1 cellular context compared by ENCODE assay signal in the genomic region with DNA sequence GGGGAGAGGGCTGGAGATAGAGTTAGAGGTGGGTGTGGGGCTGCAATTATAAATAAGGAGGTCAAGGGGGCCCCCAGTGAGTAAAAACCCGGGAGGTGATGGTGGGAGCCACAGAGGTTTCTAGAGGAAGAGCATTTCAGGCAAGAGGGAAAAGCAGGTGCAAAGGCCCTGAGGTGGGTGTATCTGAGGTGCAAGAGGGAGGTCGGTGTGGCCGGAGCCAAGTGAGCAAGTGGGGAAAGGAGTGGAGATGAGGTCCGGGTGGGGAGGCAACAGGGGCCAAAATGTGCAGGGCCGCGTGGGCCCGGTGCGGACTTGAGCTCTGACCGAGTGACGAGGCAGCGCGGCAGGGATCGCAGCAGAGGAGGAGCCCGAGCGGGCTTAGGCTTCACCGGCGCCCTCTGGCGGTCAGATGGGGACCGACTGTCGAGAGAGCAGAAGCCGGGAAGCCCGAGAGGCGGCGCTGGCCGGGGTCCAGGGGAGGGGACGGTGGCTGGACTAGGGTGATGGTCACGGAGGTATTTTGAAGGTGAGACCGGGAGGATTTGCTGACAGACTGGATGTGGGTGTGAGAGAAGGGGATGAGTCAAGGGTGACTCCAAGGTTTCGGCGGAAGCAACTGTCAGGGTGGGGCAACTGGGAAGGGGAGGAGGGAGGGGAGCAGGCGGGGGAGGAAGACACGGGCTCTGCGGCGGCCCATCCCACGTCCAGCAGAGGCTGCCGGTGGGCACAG.
A peak's percentile ranks its signal among the peaks of the same experiment; 100 is the strongest.
TF ChIP-seq lines count a peak whose summit lies in the region.

No MANE protein-coding gene starts in this region.

TF ChIP-seq in K562, 482 proteins besides CTCF, POLR2A, EP300 and RAD21 (continued from another document and continues in another):
- peak; percentile 28 to 84; a peak in 2 of 4 replicates for TF ChIP-seq MLLT1 (IDR thresholded peaks at IDR 0.05)
- peak; percentile 54 for TF ChIP-seq SMAD4 (CRISPR knock-in tag; conservative IDR thresholded peaks at IDR 0.05)
- TF ChIP-seq POLR2H (tag; IDR thresholded peaks at IDR 0.05; ENCODE audit: low read depth) = no peak
- TF ChIP-seq, protein P1, sequence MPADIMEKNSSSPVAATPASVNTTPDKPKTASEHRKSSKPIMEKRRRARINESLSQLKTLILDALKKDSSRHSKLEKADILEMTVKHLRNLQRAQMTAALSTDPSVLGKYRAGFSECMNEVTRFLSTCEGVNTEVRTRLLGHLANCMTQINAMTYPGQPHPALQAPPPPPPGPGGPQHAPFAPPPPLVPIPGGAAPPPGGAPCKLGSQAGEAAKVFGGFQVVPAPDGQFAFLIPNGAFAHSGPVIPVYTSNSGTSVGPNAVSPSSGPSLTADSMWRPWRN (IDR thresholded peaks at IDR 0.05; ENCODE audit: low read depth) = 0 out of 2 replicates have a peak, but pooled peaks have one; percentile 23
- TF ChIP-seq HNRNPL (IDR thresholded peaks at IDR 0.05; ENCODE audit: low read depth, low read length) = no peak
- TF ChIP-seq PHF8 (IDR thresholded peaks at IDR 0.05; ENCODE audit: borderline replicate concordance, low read length) = peak; percentile 50; the same call in 1 of the 2 replicates
- TF ChIP-seq ARNT (IDR thresholded peaks at IDR 0.05) = peak; percentile 84 to 98; a peak in 3 of 4 replicates
- no peak for TF ChIP-seq CGGBP1 (CRISPR knock-in tag; IDR thresholded peaks at IDR 0.05)
- peak; percentile 49; the same call in 1 of the 2 replicates for TF ChIP-seq STAG1 (CRISPR knock-in tag; IDR thresholded peaks at IDR 0.05; ENCODE audit: borderline replicate concordance)
- peak; percentile 89 for TF ChIP-seq DPF2 (IDR thresholded peaks at IDR 0.05)
- peak; percentile 80 for TF ChIP-seq PCBP1 (IDR thresholded peaks at IDR 0.05; ENCODE audit: low read depth, low read length, poor library complexity, severe bottlenecking)
- TF ChIP-seq TRIM24 (IDR thresholded peaks at IDR 0.05) = peak; percentile 53 to 68; a peak in 3 of 4 replicates
- peak; percentile 51; the same call in 1 of the 2 replicates for TF ChIP-seq ZNF407 (IDR thresholded peaks at IDR 0.05; ENCODE audit: low read depth)
- no peak; the same call in none of the 2 replicates for TF ChIP-seq MTA3 (IDR thresholded peaks at IDR 0.05; ENCODE audit: borderline replicate concordance)
- no peak for TF ChIP-seq ZBTB12 (CRISPR knock-in tag; IDR thresholded peaks at IDR 0.05)
- peak; percentile 95 for TF ChIP-seq NBN (IDR thresholded peaks at IDR 0.05; ENCODE audit: low read depth)
- TF ChIP-seq RCOR1 (IDR thresholded peaks at IDR 0.05; ENCODE audit: borderline replicate concordance in 1 of 2, low read depth in 2 of 2, low read length in 2 of 2) = peak; percentile 92 to 96
- TF ChIP-seq LCOR (CRISPR knock-in tag; IDR thresholded peaks at IDR 0.05) = peak; percentile 88; the same call in 1 of the 2 replicates
- TF ChIP-seq SMAD3 (CRISPR knock-in tag; conservative IDR thresholded peaks at IDR 0.05) = no peak
- peak; percentile 73; the same call in 1 of the 2 replicates for TF ChIP-seq FOXM1 (IDR thresholded peaks at IDR 0.05; ENCODE audit: low read depth)
- TF ChIP-seq FOXM1 (CRISPR knock-in tag; IDR thresholded peaks at IDR 0.05; ENCODE audit: low read depth) = peak; percentile 67; the same call in 1 of the 2 replicates
- peak; percentile 83 for TF ChIP-seq NR1H2 (CRISPR knock-in tag; IDR thresholded peaks at IDR 0.05)
- TF ChIP-seq NCOA1 (IDR thresholded peaks at IDR 0.05; ENCODE audit: low read depth) = peak; percentile 55; the same call in 1 of the 2 replicates
- peak; percentile 100 for TF ChIP-seq SMARCA5 (IDR thresholded peaks at IDR 0.05)
- TF ChIP-seq NCOA4 (IDR thresholded peaks at IDR 0.05; ENCODE audit: partially characterized antibody) = peak; percentile 89
- TF ChIP-seq IRF2 (CRISPR knock-in tag; IDR thresholded peaks at IDR 0.05) = no peak
- peak; percentile 71 to 83 for TF ChIP-seq MNT (conservative IDR thresholded peaks at IDR 0.05)
- 0 out of 2 replicates have a peak, but pooled peaks have one; percentile 7 for TF ChIP-seq EHMT2 (IDR thresholded peaks at IDR 0.05)
- peak; percentile 13; the same call in 1 of the 2 replicates for TF ChIP-seq CBFA2T3 (IDR thresholded peaks at IDR 0.05)
- peak; percentile 76; the same call in 1 of the 2 replicates for TF ChIP-seq ZBTB2 (IDR thresholded peaks at IDR 0.05)
- TF ChIP-seq KDM1A (IDR thresholded peaks at IDR 0.05) = peak; percentile 99 to 100
- TF ChIP-seq WHSC1 (IDR thresholded peaks at IDR 0.05; ENCODE audit: low read length) = no peak
- TF ChIP-seq ZNF239 (CRISPR knock-in tag; IDR thresholded peaks at IDR 0.05) = no peak
- TF ChIP-seq, protein P2, sequence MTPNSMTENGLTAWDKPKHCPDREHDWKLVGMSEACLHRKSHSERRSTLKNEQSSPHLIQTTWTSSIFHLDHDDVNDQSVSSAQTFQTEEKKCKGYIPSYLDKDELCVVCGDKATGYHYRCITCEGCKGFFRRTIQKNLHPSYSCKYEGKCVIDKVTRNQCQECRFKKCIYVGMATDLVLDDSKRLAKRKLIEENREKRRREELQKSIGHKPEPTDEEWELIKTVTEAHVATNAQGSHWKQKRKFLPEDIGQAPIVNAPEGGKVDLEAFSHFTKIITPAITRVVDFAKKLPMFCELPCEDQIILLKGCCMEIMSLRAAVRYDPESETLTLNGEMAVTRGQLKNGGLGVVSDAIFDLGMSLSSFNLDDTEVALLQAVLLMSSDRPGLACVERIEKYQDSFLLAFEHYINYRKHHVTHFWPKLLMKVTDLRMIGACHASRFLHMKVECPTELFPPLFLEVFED (CRISPR knock-in tag; conservative IDR thresholded peaks at IDR 0.05) = 0 out of 2 replicates have a peak, but pooled peaks have one; percentile 24
- TF ChIP-seq RB1 (IDR thresholded peaks at IDR 0.05; ENCODE audit: low read depth) = peak; percentile 92
- no peak; the same call in 1 of the 2 replicates for TF ChIP-seq MTA2 (IDR thresholded peaks at IDR 0.05; ENCODE audit: low read depth)
- TF ChIP-seq, protein P3, sequence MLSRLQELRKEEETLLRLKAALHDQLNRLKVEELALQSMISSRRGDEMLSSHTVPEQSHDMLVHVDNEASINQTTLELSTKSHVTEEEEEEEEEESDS (CRISPR knock-in tag; IDR thresholded peaks at IDR 0.05) = no peak
- peak; percentile 98 for TF ChIP-seq ZBTB7A (IDR thresholded peaks at IDR 0.05; ENCODE audit: borderline replicate concordance, control insufficient read depth, low read depth, low read length)
- TF ChIP-seq NCOR1 (IDR thresholded peaks at IDR 0.05) = peak; percentile 49
- TF ChIP-seq GATA2 (CRISPR knock-in tag; IDR thresholded peaks at IDR 0.05) = no peak
- no peak for TF ChIP-seq MCM2 (IDR thresholded peaks at IDR 0.05; ENCODE audit: low read depth)
- TF ChIP-seq PHB2 (IDR thresholded peaks at IDR 0.05; ENCODE audit: low read depth) = peak; percentile 49; the same call in 1 of the 2 replicates
- TF ChIP-seq HDAC2 (IDR thresholded peaks at IDR 0.05) = peak; percentile 100
- TF ChIP-seq XRCC5 (IDR thresholded peaks at IDR 0.05; ENCODE audit: low read depth, low read length) = peak; percentile 98
- no peak for TF ChIP-seq ELK1 (CRISPR knock-in tag; IDR thresholded peaks at IDR 0.05)
